ENCODE assay signal across 8 cellular contexts in genomic region chr17:39617446-39618251, GRCh38. TPM values are rescaled to one million over a fixed set of nuclear protein-coding genes. Genes with fewer than 3 reads are reported as not detected.
DNase-seq lines count a peak whose midpoint lies in the region; ATAC-seq and TF ChIP-seq lines count a peak whose summit lies in the region.

No MANE protein-coding gene starts in this region.

- H3K36me3 ChIP-seq in Loucy (ENCODE audit: insufficient read depth, low read length) = no peaks in the 10 kb centered on the region
- H3K36me3 ChIP-seq in SU-DHL-6 (ENCODE audit: low read length) = no peaks in the 10 kb centered on the region

- H3F3A ChIP-seq in Loucy (ENCODE audit: low read depth) (no peaks in the 10 kb centered on the region), SU-DHL-6 (ENCODE audit: insufficient read depth) (peaks cover 26% of the 10 kb centered on the region)

- no peak overlapping the region; the same call in 1 of the 2 replicates for H3K27ac ChIP-seq in SU-DHL-6 (ENCODE audit: low read depth, low read length)

- DNase-seq in DMS153 (lab: John Stamatoyannopoulos, UW) = peak; percentile 75
- DNase-seq in activated naive CD8-positive, alpha-beta T cell treated with anti-CD3 and anti-CD28 coated beads, Interleukin-2, amount 50 U/mL, for 16 hours (ENCODE audit: low read depth, low spot score) = peak; percentile 16
- peak; percentile 79 for DNase-seq in left ventricle myocardium superior
- peak; percentile 71 for DNase-seq in sciatic nerve (ENCODE audit: low spot score)
- no peak for DNase-seq in hippocampal formation (lab: John Stamatoyannopoulos, UW)

- TF ChIP-seq CTCF in Loucy (conservative IDR thresholded peaks at IDR 0.05; ENCODE audit: low read length) = no peak
- TF ChIP-seq CTCF in SU-DHL-6 (IDR thresholded peaks at IDR 0.05; ENCODE audit: insufficient read depth, low read length, poor library complexity, severe bottlenecking) = no peak

- peak; percentile 55 for ATAC-seq in left ventricle myocardium superior
- ATAC-seq in sciatic nerve = no peak
- ATAC-seq in GM19328 (IDR thresholded peaks at IDR 0.05; ENCODE audit: unreplicated experiment) = no peak

- H2AFZ ChIP-seq in Loucy (ENCODE audit: low read length) = peak overlapping the region; percentile 99
- peak overlapping the region; percentile 93 for H2AFZ ChIP-seq in SU-DHL-6 (ENCODE audit: low read depth, low read length, severe bottlenecking)

- peak overlapping the region; percentile 90 for H3K4me3 ChIP-seq in Loucy (ENCODE audit: low read length, poor library complexity, severe bottlenecking)
- peak overlapping the region; percentile 59 for H3K4me3 ChIP-seq in SU-DHL-6 (ENCODE audit: insufficient read depth, low read length, poor library complexity, severe bottlenecking)

- H3K4me2 ChIP-seq in Loucy (ENCODE audit: low read depth, low read length, poor library complexity, severe bottlenecking) (peak overlapping the region; percentile 87), SU-DHL-6 (ENCODE audit: low read depth, low read length, poor library complexity, severe bottlenecking) (peak overlapping the region; percentile 79)

- H3K9me2 ChIP-seq in Loucy (replicated peaks; ENCODE audit: low read depth, low read length) (no peaks in the 10 kb centered on the region), SU-DHL-6 (replicated peaks; ENCODE audit: insufficient read depth, low read length) (no peaks in the 10 kb centered on the region)

- intact Hi-C loops in left ventricle myocardium superior (cut with micrococcal nuclease) (no loop called here), sciatic nerve (cut with DNase I) (no loop called here)

- peaks cover 21% of the 10 kb centered on the region for H3K4me1 ChIP-seq in Loucy (ENCODE audit: insufficient read depth, low read length, poor library complexity, severe bottlenecking)

- no peaks in the 10 kb centered on the region for H3K27me3 ChIP-seq in Loucy (ENCODE audit: insufficient read depth, low read length, poor library complexity, severe bottlenecking)
- H3K27me3 ChIP-seq in SU-DHL-6 (ENCODE audit: low read length) = no peaks in the 10 kb centered on the region

- H3K9ac ChIP-seq in Loucy (ENCODE audit: low read depth, low read length, poor library complexity, severe bottlenecking) (peak overlapping the region; percentile 91), SU-DHL-6 (ENCODE audit: low read length) (peak overlapping the region; percentile 59)

- H3K79me2 ChIP-seq in Loucy (ENCODE audit: insufficient read depth, low read length) = no peaks in the 10 kb centered on the region
- no peaks in the 10 kb centered on the region for H3K79me2 ChIP-seq in SU-DHL-6 (ENCODE audit: insufficient read depth, low read length)

- H3K9me3 ChIP-seq in Loucy (ENCODE audit: insufficient read depth, low read depth, low read length) = no peaks in the 10 kb centered on the region
- H3K9me3 ChIP-seq in SU-DHL-6 (ENCODE audit: insufficient read depth, low read length) = no peaks in the 10 kb centered on the region

- no peaks in the 10 kb centered on the region for H4K20me1 ChIP-seq in Loucy (ENCODE audit: insufficient read depth, low read length, poor library complexity, severe bottlenecking)
- no peaks in the 10 kb centered on the region for H4K20me1 ChIP-seq in SU-DHL-6 (ENCODE audit: low read depth, low read length)

RNA-seq across cellular contexts. Expression of gene PPP1R1B, which starts 9.1 kb away (rescaled TPM):
- total RNA-seq in left ventricle myocardium superior = 0.55 TPM
- 3.3 TPM for total RNA-seq in sciatic nerve

RNA-seq across cellular contexts. Expression of gene NEUROD2, which starts 9.9 kb away (rescaled TPM):
- total RNA-seq in left ventricle myocardium superior (not detected), sciatic nerve (not detected)

RNA-seq across cellular contexts. Expression of gene STARD3, which starts 19.3 kb away (rescaled TPM):
- total RNA-seq in left ventricle myocardium superior (18.7 TPM), sciatic nerve (81.8 TPM)

RNA-seq across cellular contexts. Expression of gene TCAP, which starts 47.5 kb away (rescaled TPM):
- 4,965 TPM for total RNA-seq in left ventricle myocardium superior
- total RNA-seq in sciatic nerve = 2.0 TPM

RNA-seq across cellular contexts. Expression of gene PNMT, which starts 50.6 kb away (rescaled TPM):
- total RNA-seq in left ventricle myocardium superior (5.8 TPM), sciatic nerve (1.3 TPM)

Comparison
In these comparisons a context has a peak if more than half of its experiments do, and no peak if none do; other contexts are left out.
1. DNase-seq: peak in DMS153 (single experiment), activated naive CD8-positive, alpha-beta T cell treated with anti-CD3 and anti-CD28 coated beads, Interleukin-2, amount 50 U/mL, for 16 hours (single experiment), left ventricle myocardium superior (single experiment) and sciatic nerve (single experiment); none in hippocampal formation (0 of 2).